In the genomic region with DNA sequence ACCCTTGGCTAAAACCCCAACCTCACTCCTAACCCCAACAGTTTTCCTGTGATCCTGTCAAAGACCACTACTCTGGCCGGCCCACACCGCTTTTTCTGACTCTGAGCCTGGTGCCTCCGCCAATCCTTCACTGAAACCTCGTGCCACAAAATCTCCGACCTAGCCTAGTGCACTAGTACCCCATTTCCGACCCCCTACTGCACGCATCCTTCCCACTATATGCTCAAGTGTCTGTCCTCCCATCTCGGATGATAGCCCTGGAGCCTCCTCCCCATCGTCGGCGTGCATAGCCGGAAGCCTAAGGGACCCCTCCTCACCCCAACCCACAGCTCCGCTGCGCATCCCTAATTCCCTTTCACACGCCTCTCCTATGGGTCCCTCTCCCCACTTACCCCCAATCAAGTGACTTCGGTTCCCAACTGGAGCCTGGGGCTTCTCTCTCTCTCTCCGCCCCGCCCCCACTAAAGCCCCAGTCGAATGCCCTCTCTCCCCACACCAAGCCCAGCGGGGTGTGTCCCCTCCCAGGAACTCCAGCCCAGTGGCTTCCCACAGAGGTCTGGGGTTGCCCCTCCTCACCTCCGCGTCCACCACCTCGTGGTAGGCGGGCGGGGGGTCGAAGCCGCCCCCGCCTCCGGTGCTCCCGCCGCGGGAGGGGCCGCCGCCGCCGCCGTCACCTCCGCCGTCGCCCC, we compare ENCODE assay signal across 8 cellular contexts. TPM values are rescaled to one million over a fixed set of nuclear protein-coding genes. Genes with fewer than 3 reads are reported as not detected.
DNase-seq lines count a peak whose midpoint lies in the region; ATAC-seq lines count a peak whose summit lies in the region.

No MANE protein-coding gene starts in this region.

- peak overlapping the region; percentile 82 for H2BK120ac ChIP-seq in mesenchymal stem cell (ENCODE audit: low read depth, low read length)

- peak overlapping the region; percentile 73 for H2BK15ac ChIP-seq in mesenchymal stem cell (ENCODE audit: low read depth, poor library complexity, severe bottlenecking)

- peak overlapping the region; percentile 74 to 99 for H3K14ac ChIP-seq in mesenchymal stem cell (ENCODE audit: low read length in 2 of 2)

- peak; percentile 10 for DNase-seq in GF-D8 (lab: John Stamatoyannopoulos, UW)
- peak; percentile 42 to 68 for DNase-seq in Kasumi-1 (lab: John Stamatoyannopoulos, UW)
- DNase-seq in activated CD4-positive, alpha-beta T cell treated with anti-CD3 and anti-CD28 coated beads for 4 hours: peak; percentile 36 to 40
- DNase-seq in effector CD8-positive, alpha-beta T cell (lab: John Stamatoyannopoulos, UW): peak; percentile 5
- DNase-seq in mesenchymal stem cell: peak; percentile 48
- DNase-seq in stimulated activated naive CD4-positive, alpha-beta T cell (lab: John Stamatoyannopoulos, UW): peak in 5 of 6 experiments; percentile 16 to 44 (median 31)
- DNase-seq in NCI-H128 (lab: John Stamatoyannopoulos, UW; ENCODE audit: unreplicated experiment): no peak

- H4K91ac ChIP-seq in mesenchymal stem cell (ENCODE audit: low read length): peak overlapping the region; percentile 98

- under 1% methylated on average over 40 of the region's 40 CpGs for WGBS in mesenchymal stem cell

- peak overlapping the region; percentile 67 for H2BK5ac ChIP-seq in mesenchymal stem cell (ENCODE audit: low read depth, low read length, poor library complexity, severe bottlenecking)

- peak overlapping the region; percentile 100 for H3K4ac ChIP-seq in mesenchymal stem cell (ENCODE audit: low read depth in 1 of 2, low read length in 2 of 2)

- peak overlapping the region; percentile 81 for H2AFZ ChIP-seq in mesenchymal stem cell (ENCODE audit: low read depth, low read length)

- H2BK12ac ChIP-seq in mesenchymal stem cell (ENCODE audit: low read length in 2 of 2): peak overlapping the region in 1 of 2 experiments; percentile 92

- H2AK5ac ChIP-seq in mesenchymal stem cell (ENCODE audit: low read length, severe bottlenecking): no peak overlapping the region

- H3K27me3 ChIP-seq in mesenchymal stem cell (ENCODE audit: control insufficient read depth in 1 of 2, insufficient read depth in 1 of 2, low read length in 2 of 2): no peaks in the 10 kb centered on the region

- peaks cover 3% of the 10 kb centered on the region for H3K79me1 ChIP-seq in mesenchymal stem cell (replicated peaks; ENCODE audit: low read length, poor library complexity, severe bottlenecking)

- H3K9me3 ChIP-seq in mesenchymal stem cell (ENCODE audit: control insufficient read depth, low read length): no peaks in the 10 kb centered on the region

- ATAC-seq in GM21825 (IDR thresholded peaks at IDR 0.05; ENCODE audit: unreplicated experiment): peak; percentile 27

- peak overlapping the region; percentile 93 to 95 for H3K4me3 ChIP-seq in mesenchymal stem cell (ENCODE audit: insufficient read depth in 1 of 2, low read depth in 1 of 2, low read length in 2 of 2)

- H3K4me2 ChIP-seq in mesenchymal stem cell (ENCODE audit: low read length, poor library complexity, severe bottlenecking): peak overlapping the region; percentile 85

- peak overlapping the region; percentile 14 for H3K27ac ChIP-seq in mesenchymal stem cell (ENCODE audit: low read length, poor library complexity, severe bottlenecking)

- H4K8ac ChIP-seq in mesenchymal stem cell (ENCODE audit: low read length): peak overlapping the region; percentile 99

- H3K9ac ChIP-seq in mesenchymal stem cell (ENCODE audit: low read length): peak overlapping the region; percentile 91

- H3K36me3 ChIP-seq in mesenchymal stem cell (ENCODE audit: control insufficient read depth in 1 of 2, insufficient read depth in 2 of 2, low read depth in 1 of 2, low read length in 2 of 2): no peaks in the 10 kb centered on the region

- peak overlapping the region; percentile 98 to 100 for H3K18ac ChIP-seq in mesenchymal stem cell (ENCODE audit: low read depth in 1 of 2, low read length in 2 of 2)

- peak overlapping the region; percentile 7 to 100 for H3K23ac ChIP-seq in mesenchymal stem cell (ENCODE audit: low read length in 2 of 2)

- peaks cover 4% of the 10 kb centered on the region for H3K4me1 ChIP-seq in mesenchymal stem cell (ENCODE audit: control insufficient read depth, insufficient read depth, low read depth, low read length)

RNA-seq across cellular contexts. Expression of a gene that starts 0.8 kb away (rescaled TPM):
- 14.4 TPM for polyA plus RNA-seq in mesenchymal stem cell (2013, experiment 1 of 2)
- polyA plus RNA-seq in mesenchymal stem cell (2013, experiment 2 of 2): 13.3 TPM
